1 cellular context compared by ENCODE assay signal in genomic region chr2:3956344-3956743, GRCh38.
TF ChIP-seq lines count a peak whose summit lies in the region.

No MANE protein-coding gene starts in this region.

TF ChIP-seq in SK-N-SH, 30 proteins besides CTCF, POLR2A, EP300 and RAD21 (continued from another document):
- TF ChIP-seq SIN3A (IDR thresholded peaks at IDR 0.05; ENCODE audit: borderline replicate concordance, low read depth, low read length) (no peak), REST (IDR thresholded peaks at IDR 0.05; ENCODE audit: low read depth, low read length) (no peak), MAX (IDR thresholded peaks at IDR 0.05; ENCODE audit: low read depth) (no peak), NFIC (IDR thresholded peaks at IDR 0.05; ENCODE audit: borderline replicate concordance) (no peak), USF1 (IDR thresholded peaks at IDR 0.05; ENCODE audit: borderline replicate concordance, low read depth) (no peak), ELF1 (IDR thresholded peaks at IDR 0.05) (no peak), RCOR1 (IDR thresholded peaks at IDR 0.05; ENCODE audit: low read length) (no peak)
